ENCODE assay signal across 7 cellular contexts in genomic region chr22:25909988-25910387, GRCh38.
"Had no signal": no experiment of that assay in that cellular context is flagged by ENCODE, and none has a peak within 500 bp of the region (broad histone marks: within the 10 kb centered on the region; RNA-seq: fewer than 3 reads in every experiment).

No MANE protein-coding gene starts in this region.

- H3K4me3 Mint-ChIP-seq: HFFc6 had no signal

- H3K4me1 ChIP-seq: HAP-1 had no signal

- H3K9ac ChIP-seq: GM23248 had no signal

- H2AFZ ChIP-seq: GM23248 had no signal

- H3K4me3 ChIP-seq: GM23248, HAP-1 had no signal

- H3K36me3 ChIP-seq: HAP-1 had no signal

- H3K9me3 ChIP-seq: HAP-1 had no signal

- H3K27ac ChIP-seq: GM23248, HL-60 had no signal

- DNase-seq: GM23248, GOT3, H7, HFFc6, IMR-90 had no signal

- H3K27ac Mint-ChIP-seq: HFFc6 had no signal
